In the genomic region with DNA sequence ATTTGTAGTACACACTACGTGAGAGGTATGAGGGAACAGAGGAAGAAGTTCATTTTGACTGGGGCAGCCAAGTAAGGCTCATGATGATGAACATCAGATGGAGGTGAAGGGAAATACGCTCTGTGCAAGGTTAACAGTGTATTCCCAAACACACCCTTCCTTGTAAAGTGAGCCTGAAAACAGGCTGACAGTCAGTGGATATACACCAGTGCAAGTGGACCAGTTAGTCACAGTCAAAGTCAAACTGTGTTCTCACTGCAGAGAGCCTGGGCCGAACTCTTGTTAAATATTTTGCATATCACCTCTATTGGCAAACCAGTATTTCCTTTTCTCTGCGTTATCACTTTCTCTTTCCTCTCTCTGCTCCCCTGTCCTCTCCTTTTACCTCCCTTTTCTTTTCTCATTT, we compare ENCODE assay signal across 10 cellular contexts. TPM values are rescaled to one million over a fixed set of nuclear protein-coding genes. Genes with fewer than 3 reads are reported as not detected.
DNase-seq lines count a peak whose midpoint lies in the region; ATAC-seq and TF ChIP-seq lines count a peak whose summit lies in the region.
"Had no signal": no experiment of that assay in that cellular context is flagged by ENCODE, and none has a peak within 500 bp of the region (broad histone marks: within the 10 kb centered on the region; RNA-seq: fewer than 3 reads in every experiment).

No MANE protein-coding gene starts in this region.

- H3K9me3 Mint-ChIP-seq in activated CD4-positive, alpha-beta memory T cell treated with anti-CD3 and anti-CD28 coated beads, Interleukin-2, amount 10 ng/mL, durations not matched to agents 7 days and 5 days, result no peaks in the 10 kb centered on the region
- no peaks in the 10 kb centered on the region for H3K9me3 Mint-ChIP-seq in Calu3 (ENCODE audit: low read depth, unreplicated experiment)

- DNase-seq in fibroblast of villous mesenchyme (ENCODE audit: low read depth), result peak; percentile 10
- DNase-seq in activated CD4-positive, alpha-beta memory T cell treated with anti-CD3 and anti-CD28 coated beads, Interleukin-2, amount 10 ng/mL, durations not matched to agents 7 days and 5 days, result no peak
- no peak for DNase-seq in Calu3
- DNase-seq in HAP-1 (ENCODE audit: low spot score in 2 of 2), result no peak
- DNase-seq in kidney glomerular epithelial cell (lab: John Stamatoyannopoulos, UW), result no peak
- DNase-seq: heart left ventricle, SK-N-SH had no signal

- no peaks in the 10 kb centered on the region for H3K27me3 Mint-ChIP-seq in activated CD4-positive, alpha-beta memory T cell treated with anti-CD3 and anti-CD28 coated beads, Interleukin-2, amount 10 ng/mL, durations not matched to agents 7 days and 5 days
- H3K27me3 Mint-ChIP-seq in Calu3 (ENCODE audit: unreplicated experiment), result no peaks in the 10 kb centered on the region

- no TSS peak for BruUV-seq in Calu3 (replicated peaks; lab: Mats Ljungman, UMichigan)

- H3K36me3 ChIP-seq in HAP-1 (replicated peaks), result no peaks in the 10 kb centered on the region
- H3K36me3 ChIP-seq: heart left ventricle had no signal

- no peaks in the 10 kb centered on the region for H3K9me3 ChIP-seq in HAP-1
- H3K9me3 ChIP-seq: SK-N-SH had no signal

- H3K36me3 Mint-ChIP-seq in activated CD4-positive, alpha-beta memory T cell treated with anti-CD3 and anti-CD28 coated beads, Interleukin-2, amount 10 ng/mL, durations not matched to agents 7 days and 5 days (ENCODE audit: low read depth), result peaks cover 12% of the 10 kb centered on the region
- H3K36me3 Mint-ChIP-seq in Calu3 (ENCODE audit: insufficient read depth, unreplicated experiment), result no peaks in the 10 kb centered on the region

- H3K4me1 Mint-ChIP-seq in activated CD4-positive, alpha-beta memory T cell treated with anti-CD3 and anti-CD28 coated beads, Interleukin-2, amount 10 ng/mL, durations not matched to agents 7 days and 5 days, result peaks cover 19% of the 10 kb centered on the region
- H3K4me1 Mint-ChIP-seq in Calu3 (ENCODE audit: low read depth, unreplicated experiment), result no peaks in the 10 kb centered on the region

- intact Hi-C loops in Calu3 (cut with micrococcal nuclease; ENCODE audit: unreplicated experiment), result no loop called here

- TF ChIP-seq CTCF in fibroblast of villous mesenchyme (IDR thresholded peaks at IDR 0.05; ENCODE audit: insufficient read depth, low read depth, low read length) (no peak), Calu3 (IDR thresholded peaks at IDR 0.05; ENCODE audit: unreplicated experiment) (no peak)

- ATAC-seq in GM18861 (IDR thresholded peaks at IDR 0.05; ENCODE audit: unreplicated experiment) (peak; percentile 72), GM21529 (IDR thresholded peaks at IDR 0.05; ENCODE audit: unreplicated experiment) (peak; percentile 83), HG03469 (IDR thresholded peaks at IDR 0.05; ENCODE audit: unreplicated experiment) (peak; percentile 74)
- ATAC-seq: heart left ventricle had no signal

- no peaks in the 10 kb centered on the region for H3K4me1 ChIP-seq in HAP-1

- H3K4me3 ChIP-seq in fibroblast of villous mesenchyme (ENCODE audit: low read depth, low read length) (no peak overlapping the region), HAP-1 (no peak overlapping the region)
- H3K4me3 ChIP-seq: heart left ventricle had no signal

- POLR2A ChIA-PET in activated CD4-positive, alpha-beta memory T cell treated with anti-CD3 and anti-CD28 coated beads, Interleukin-2, amount 10 ng/mL, durations not matched to agents 7 days and 5 days (lab: Charles Lee), result no interaction called here

- H3K27ac Mint-ChIP-seq in activated CD4-positive, alpha-beta memory T cell treated with anti-CD3 and anti-CD28 coated beads, Interleukin-2, amount 10 ng/mL, durations not matched to agents 7 days and 5 days, result no peak overlapping the region
- H3K27ac Mint-ChIP-seq in Calu3 (ENCODE audit: unreplicated experiment), result no peak overlapping the region

- in situ Hi-C loops in HAP-1 (cut with MboI; ENCODE audit: low sequenced_read_pairs), result no loop called here

- H3K27me3 ChIP-seq in HAP-1 (ENCODE audit: low read depth), result no peaks in the 10 kb centered on the region

- no peak overlapping the region for H3K4me3 Mint-ChIP-seq in activated CD4-positive, alpha-beta memory T cell treated with anti-CD3 and anti-CD28 coated beads, Interleukin-2, amount 10 ng/mL, durations not matched to agents 7 days and 5 days
- H3K4me3 Mint-ChIP-seq in Calu3 (ENCODE audit: low read depth, unreplicated experiment), result no peak overlapping the region

- CTCF ChIA-PET in activated CD4-positive, alpha-beta memory T cell treated with anti-CD3 and anti-CD28 coated beads, Interleukin-2, amount 10 ng/mL, durations not matched to agents 7 days and 5 days (lab: Charles Lee), result no interaction called here
- CTCF ChIA-PET in Calu3 (lab: Charles Lee), result no interaction called here

RNA-seq across cellular contexts. Expression of a gene that starts 23.4 kb away (rescaled TPM):
- total RNA-seq in fibroblast of villous mesenchyme, result under 0.01 TPM in 1 of 2 replicates, not detected in the other
- 100 to 1,000 TPM; 125 to 126 TPM for total RNA-seq in activated CD4-positive, alpha-beta memory T cell treated with anti-CD3 and anti-CD28 coated beads, Interleukin-2, amount 10 ng/mL, durations not matched to agents 7 days and 5 days
- total RNA-seq in Calu3 (2022), result not detected in 2 replicates

Comparison
In these comparisons a context has a peak if more than half of its experiments do, and no peak if none do; other contexts are left out.
1. RNA of a gene that starts 23.4 kb away (total RNA-seq): 125 to 126 TPM in activated CD4-positive, alpha-beta memory T cell treated with anti-CD3 and anti-CD28 coated beads, Interleukin-2, amount 10 ng/mL, durations not matched to agents 7 days and 5 days; under 0.01 TPM in fibroblast of villous mesenchyme and not detected in Calu3; every median in the first group is over 100 times any median in the second.
2. Peak in every context shown above with its lines, with median percentiles within 50 percentile points of each other: ATAC-seq.